In the genomic region with DNA sequence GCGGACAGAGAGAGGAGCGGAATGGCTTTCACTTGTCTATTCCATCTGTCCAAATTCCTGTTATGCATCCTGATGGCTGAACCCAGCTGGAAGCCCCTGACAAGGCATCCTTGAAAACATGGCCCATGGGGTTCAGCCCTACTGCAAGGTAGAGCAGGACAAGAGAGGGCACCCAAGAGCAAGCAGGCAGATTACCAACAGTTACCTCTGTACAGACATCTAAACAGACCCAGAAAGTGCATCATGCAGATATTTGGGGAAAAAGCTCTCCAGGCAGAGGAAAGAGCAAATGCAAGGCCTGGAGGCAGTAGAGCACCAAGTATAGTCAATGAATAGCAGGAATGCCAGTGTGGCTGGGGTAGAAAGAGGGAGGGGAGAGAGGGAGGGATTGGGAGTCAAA, we compare ENCODE assay signal across 25 cellular contexts.
"Had no signal": no experiment of that assay in that cellular context is flagged by ENCODE, and none has a peak within 500 bp of the region (broad histone marks: within the 10 kb centered on the region; RNA-seq: fewer than 3 reads in every experiment).

No MANE protein-coding gene starts in this region.

- H3K27me3 ChIP-seq: esophagus muscularis mucosa, gastrocnemius medialis, left lung, testis, vagina had no signal

- H3K4me3 ChIP-seq: esophagus muscularis mucosa, gastrocnemius medialis, left lung, lung, spleen, testis, vagina had no signal

- H3K9me3 ChIP-seq: esophagus muscularis mucosa, gastrocnemius medialis, left lung, testis, vagina had no signal

- H3K36me3 ChIP-seq: gastrocnemius medialis, left lung, spleen, vagina had no signal

- FAIRE-seq: astrocyte had no signal

- ATAC-seq: activated CD4-positive, alpha-beta T cell treated with anti-CD3 and anti-CD28 coated beads for 36 hours; activated T-cell treated with anti-CD3 and anti-CD28 coated beads, Interleukin-2, amount 50 U/mL, for 4 hours; effector memory CD8-positive, alpha-beta T cell; gastrocnemius medialis; left lung; naive thymus-derived CD4-positive, alpha-beta T cell had no signal

- H3K4me1 ChIP-seq: gastrocnemius medialis had no signal

- DNase-seq: activated CD4-positive, alpha-beta T cell treated with anti-CD3 and anti-CD28 coated beads for 36 hours; activated CD4-positive, alpha-beta T cell treated with anti-CD3 and anti-CD28 coated beads, Interleukin-2, amount 50 U/mL, for 4 hours; activated CD8-positive, alpha-beta memory T cell treated with anti-CD3 and anti-CD28 coated beads for 24 hours; activated CD8-positive, alpha-beta memory T cell treated with anti-CD3 and anti-CD28 coated beads, Interleukin-2, amount 50 U/mL, for 4 hours; activated naive CD4-positive, alpha-beta T cell treated with Interleukin-2 at 50 U/mL for 16 hours; activated naive CD8-positive, alpha-beta T cell treated with anti-CD3 and anti-CD28 coated beads for 36 hours; activated T-cell treated with anti-CD3 and anti-CD28 coated beads, Interleukin-2, amount 50 U/mL, for 4 hours; central memory CD4-positive, alpha-beta T cell; dermis blood vessel endothelial cell; effector memory CD8-positive, alpha-beta T cell; gastrocnemius medialis; head of caudate nucleus; left lung; naive thymus-derived CD4-positive, alpha-beta T cell; retina; spleen; stimulated activated CD4-positive, alpha-beta T cell treated with anti-CD3 and anti-CD28 coated beads, Interleukin-4, amount 100 ng/mL, for 1 hour; stimulated activated naive CD4-positive, alpha-beta T cell; testis; trophoblast cell had no signal

- H3K27ac ChIP-seq: esophagus muscularis mucosa, gastrocnemius medialis, left lung, spleen, testis, vagina had no signal

- H3K27me3 Mint-ChIP-seq: activated naive CD8-positive, alpha-beta T cell treated with anti-CD3 and anti-CD28 coated beads for 36 hours had no signal

- H3K27ac Mint-ChIP-seq: activated CD4-positive, alpha-beta T cell treated with anti-CD3 and anti-CD28 coated beads for 36 hours; activated naive CD8-positive, alpha-beta T cell treated with anti-CD3 and anti-CD28 coated beads for 36 hours; effector memory CD8-positive, alpha-beta T cell had no signal

- H3K4me3 Mint-ChIP-seq: activated CD4-positive, alpha-beta T cell treated with anti-CD3 and anti-CD28 coated beads for 36 hours; activated naive CD8-positive, alpha-beta T cell treated with anti-CD3 and anti-CD28 coated beads for 36 hours; activated T-cell treated with anti-CD3 and anti-CD28 coated beads, Interleukin-2, amount 50 U/mL, for 4 hours; effector memory CD8-positive, alpha-beta T cell; naive thymus-derived CD4-positive, alpha-beta T cell; neural crest cell had no signal

- H3K9me3 Mint-ChIP-seq: effector memory CD8-positive, alpha-beta T cell; neural crest cell had no signal

- H3K36me3 Mint-ChIP-seq: activated naive CD8-positive, alpha-beta T cell treated with anti-CD3 and anti-CD28 coated beads for 36 hours had no signal
